ENCODE assay signal across 1 cellular context in the genomic region with DNA sequence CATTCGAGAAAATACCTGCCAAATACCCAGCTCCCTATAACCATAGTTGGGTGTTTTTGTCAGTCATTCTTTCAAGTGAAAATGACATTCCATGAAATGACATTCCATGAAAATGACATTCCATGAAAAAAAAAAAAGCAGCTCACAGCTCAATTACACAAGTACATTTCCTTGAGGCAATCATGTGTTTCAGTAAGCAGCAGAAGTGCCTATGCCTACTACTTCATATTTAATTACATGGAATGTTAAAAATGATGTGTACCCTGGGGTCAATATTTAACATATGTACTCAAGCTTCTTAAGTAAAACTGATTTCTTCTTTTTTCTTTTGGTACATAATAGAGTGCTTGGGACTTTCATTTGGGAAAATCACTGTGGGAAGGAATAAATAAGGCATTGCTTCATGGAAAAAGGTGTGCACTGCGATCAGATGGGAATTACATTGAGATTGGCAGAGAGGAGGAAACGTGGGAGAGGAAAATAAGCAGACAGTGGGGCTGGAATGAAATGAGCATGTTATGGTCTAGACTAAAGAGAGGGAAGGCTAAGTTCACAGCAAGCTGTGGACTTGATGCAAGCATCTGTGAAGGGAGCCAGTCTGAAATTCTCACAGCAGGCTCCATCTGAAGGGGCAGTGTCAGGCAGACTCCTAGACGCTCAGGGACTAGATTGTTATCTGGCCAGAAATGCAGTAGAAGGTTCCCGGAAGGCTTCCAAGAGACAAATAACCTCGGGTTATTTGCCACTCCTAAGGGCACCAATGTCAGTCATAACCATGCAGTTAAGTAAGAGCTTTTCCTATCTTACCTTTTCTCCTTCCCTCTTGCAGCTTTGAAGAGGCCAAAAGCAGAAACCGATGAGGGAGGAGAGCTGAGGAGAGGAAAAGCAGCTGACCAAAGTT.
TF ChIP-seq lines count a peak whose summit lies in the region.

No MANE protein-coding gene starts in this region.

TF ChIP-seq in endothelial cell of umbilical vein, 7 proteins besides CTCF, POLR2A, EP300 and RAD21:
- no peak for TF ChIP-seq EZH2 (IDR thresholded peaks at IDR 0.05; ENCODE audit: borderline replicate concordance, low read depth, low read length, severe bottlenecking)
- no peak for TF ChIP-seq JUN (IDR thresholded peaks at IDR 0.05; ENCODE audit: borderline replicate concordance, insufficient read depth, insufficient read length, low read depth)
- TF ChIP-seq MYC (IDR thresholded peaks at IDR 0.05; ENCODE audit: low read depth, low read length): no peak
- no peak for TF ChIP-seq FOS (IDR thresholded peaks at IDR 0.05; ENCODE audit: borderline replicate concordance, insufficient read depth, low read length)
- TF ChIP-seq, protein P1, sequence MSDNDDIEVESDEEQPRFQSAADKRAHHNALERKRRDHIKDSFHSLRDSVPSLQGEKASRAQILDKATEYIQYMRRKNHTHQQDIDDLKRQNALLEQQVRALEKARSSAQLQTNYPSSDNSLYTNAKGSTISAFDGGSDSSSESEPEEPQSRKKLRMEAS (IDR thresholded peaks at IDR 0.05; ENCODE audit: insufficient read depth, insufficient read length): no peak
- no peak for TF ChIP-seq GATA2 (IDR thresholded peaks at IDR 0.05; ENCODE audit: insufficient read depth, insufficient read length, low read depth, low read length)
- no peak for TF ChIP-seq POLR2AphosphoS5 (IDR thresholded peaks at IDR 0.05; ENCODE audit: insufficient read depth, low read depth, low read length)
